15 cellular contexts compared by ENCODE assay signal in the genomic region with DNA sequence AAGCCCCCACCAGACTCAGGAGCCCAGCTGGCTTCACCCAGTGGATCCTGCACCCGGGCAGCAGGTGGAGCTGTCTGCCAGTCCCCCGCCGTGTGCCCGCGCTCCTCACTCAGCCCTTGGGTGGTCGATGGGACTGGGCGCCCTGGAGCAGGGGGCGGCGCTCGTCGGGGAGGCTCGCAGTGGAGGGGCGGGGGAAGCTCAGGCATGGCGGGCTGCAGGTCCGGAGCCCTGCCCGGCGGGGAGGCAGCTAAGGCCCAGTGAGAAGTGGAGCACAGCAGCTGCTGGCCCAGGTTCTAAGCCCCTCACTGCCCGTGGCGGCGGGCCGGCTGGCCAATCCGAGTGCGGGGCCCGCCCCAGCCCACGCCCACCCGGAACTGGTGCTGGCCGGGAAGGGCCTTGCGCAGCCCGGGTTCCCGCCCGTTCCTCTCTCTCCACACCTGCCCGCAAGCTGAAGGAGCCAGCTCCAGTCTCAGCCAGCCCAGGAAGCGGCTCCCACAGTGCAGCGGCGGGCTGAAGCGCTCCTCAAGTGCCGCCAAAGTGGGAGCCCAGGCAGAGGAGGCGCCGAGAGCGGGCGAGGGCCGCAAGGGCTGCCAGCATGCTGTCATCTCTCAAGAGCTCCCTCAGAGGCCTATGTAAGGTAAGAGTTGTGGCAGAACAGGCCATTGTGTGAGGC.
DNase-seq lines count a peak whose midpoint lies in the region; ATAC-seq and TF ChIP-seq lines count a peak whose summit lies in the region.
"Had no signal": no experiment of that assay in that cellular context is flagged by ENCODE, and none has a peak within 500 bp of the region (broad histone marks: within the 10 kb centered on the region; RNA-seq: fewer than 3 reads in every experiment).

No MANE protein-coding gene starts in this region.

- H3K14ac ChIP-seq in trophoblast cell (ENCODE audit: low read length): no peak overlapping the region

- peak; percentile 52 for DNase-seq in NCI-H526 treated with DMSO at 0.1 percent for 48 hours (lab: John Stamatoyannopoulos, UW)
- peak; percentile 30 for DNase-seq in iPS DF 19.7 (ENCODE audit: low read depth, low spot score)
- peak; percentile 64 to 65 for DNase-seq in trophoblast cell
- DNase-seq in CD8-positive, alpha-beta T cell: no peak
- no peak for DNase-seq in CD14-positive monocyte (ENCODE audit: low spot score)
- DNase-seq in left colon: no peak
- DNase-seq: activated CD8-positive, alpha-beta memory T cell treated with anti-CD3 and anti-CD28 coated beads, Interleukin-2, amount 50 U/mL, for 48 hours; activated naive CD8-positive, alpha-beta T cell treated with anti-CD3 and anti-CD28 coated beads, Interleukin-2, amount 50 U/mL, for 24 hours had no signal

- H3K4me1 ChIP-seq in HUES6 (ENCODE audit: control insufficient read depth, insufficient read depth, low read length) (peaks cover 18% of the 10 kb centered on the region; the same call in 1 of the 2 replicates), trophoblast cell (ENCODE audit: control insufficient read depth in 1 of 2, insufficient read depth in 2 of 2, low read length in 2 of 2) (no peaks in the 10 kb centered on the region)
- H3K4me1 ChIP-seq in CD8-positive, alpha-beta T cell (ENCODE audit: insufficient read depth, low read length): no peaks in the 10 kb centered on the region
- H3K4me1 ChIP-seq: BLaER1, HAP-1, right atrium auricular region had no signal

- H3K9me3 Mint-ChIP-seq in CD8-positive, alpha-beta T cell: peaks cover 2% of the 10 kb centered on the region
- peaks cover 2 to 21% (median 8%) of the 10 kb centered on the region in 7 donors for H3K9me3 Mint-ChIP-seq in CD14-positive monocyte

- intact Hi-C loops in CD8-positive, alpha-beta T cell (cut with DNase I, micrococcal nuclease): no loop called here
- intact Hi-C loops in CD14-positive monocyte (cut with micrococcal nuclease) (no loop called here), left colon (cut with DNase I, micrococcal nuclease) (no loop called here)

- no peak overlapping the region for H2AFZ ChIP-seq in trophoblast cell (ENCODE audit: insufficient read depth, low read length, poor library complexity)

- no peak for TF ChIP-seq CTCF in CD8-positive, alpha-beta T cell (IDR thresholded peaks at IDR 0.05)
- TF ChIP-seq CTCF in CD14-positive monocyte (IDR thresholded peaks at IDR 0.05): no peak

- no peaks in the 10 kb centered on the region for H3K27me3 Mint-ChIP-seq in CD8-positive, alpha-beta T cell (ENCODE audit: low read depth)
- H3K27me3 Mint-ChIP-seq in CD14-positive monocyte (ENCODE audit: low read depth in 3 of 3): peaks cover 0 to 1% (median 0%) of the 10 kb centered on the region in 3 donors
- H3K27me3 Mint-ChIP-seq: activated naive CD8-positive, alpha-beta T cell treated with anti-CD3 and anti-CD28 coated beads, Interleukin-2, amount 50 U/mL, for 24 hours had no signal

- H2AK5ac ChIP-seq in trophoblast cell (ENCODE audit: low read length): no peak overlapping the region

- no peak overlapping the region for H2BK5ac ChIP-seq in trophoblast cell (ENCODE audit: low read depth, low read length, poor library complexity)

- no peak overlapping the region for H2BK120ac ChIP-seq in trophoblast cell (ENCODE audit: insufficient read depth, low read length, poor library complexity)

- no peaks in the 10 kb centered on the region for H3K36me3 Mint-ChIP-seq in CD8-positive, alpha-beta T cell
- H3K36me3 Mint-ChIP-seq in CD14-positive monocyte: no peaks in the 10 kb centered on the region

- H3K4me2 ChIP-seq in trophoblast cell (ENCODE audit: low read length): peak overlapping the region; percentile 56
- H3K4me2 ChIP-seq: BLaER1 had no signal

- H3K9ac ChIP-seq in HUES6 (ENCODE audit: low read length) (peak overlapping the region; percentile 61), trophoblast cell (ENCODE audit: low read length) (no peak overlapping the region)
- H3K9ac ChIP-seq: BLaER1 had no signal

- H3K23ac ChIP-seq in trophoblast cell (ENCODE audit: low read length): no peak overlapping the region

- H3K27ac Mint-ChIP-seq in CD8-positive, alpha-beta T cell: no peak overlapping the region
- H3K27ac Mint-ChIP-seq in CD14-positive monocyte: no peak overlapping the region
- H3K27ac Mint-ChIP-seq: activated naive CD8-positive, alpha-beta T cell treated with anti-CD3 and anti-CD28 coated beads, Interleukin-2, amount 50 U/mL, for 24 hours had no signal

- H3K27me3 ChIP-seq in HUES6 (ENCODE audit: control insufficient read depth, insufficient read depth, low read length) (no peaks in the 10 kb centered on the region), trophoblast cell (ENCODE audit: insufficient read depth, low read length) (no peaks in the 10 kb centered on the region)
- no peaks in the 10 kb centered on the region for H3K27me3 ChIP-seq in CD8-positive, alpha-beta T cell (ENCODE audit: insufficient read depth, low read length)
- H3K27me3 ChIP-seq: BLaER1, right atrium auricular region had no signal

- no peak overlapping the region for H3K18ac ChIP-seq in trophoblast cell (ENCODE audit: low read length)

- H3K4me3 ChIP-seq in HUES6 (ENCODE audit: low read depth, low read length): peak overlapping the region; percentile 68
- peak overlapping the region; percentile 68 for H3K4me3 ChIP-seq in trophoblast cell (ENCODE audit: low read depth, low read length)
- H3K4me3 ChIP-seq in CD8-positive, alpha-beta T cell (ENCODE audit: low read depth, low read length): no peak overlapping the region
- H3K4me3 ChIP-seq: BLaER1, HAP-1, right atrium auricular region, SK-N-MC had no signal

- no peak overlapping the region for H3K4me3 Mint-ChIP-seq in CD8-positive, alpha-beta T cell
- H3K4me3 Mint-ChIP-seq in CD14-positive monocyte: no peak overlapping the region
- H3K4me3 Mint-ChIP-seq: activated naive CD8-positive, alpha-beta T cell treated with anti-CD3 and anti-CD28 coated beads, Interleukin-2, amount 50 U/mL, for 24 hours had no signal

- peak overlapping the region; percentile 35 for H4K8ac ChIP-seq in trophoblast cell (ENCODE audit: low read depth, low read length)

- H3K36me3 ChIP-seq in HUES6 (ENCODE audit: control insufficient read depth, insufficient read depth, low read length) (no peaks in the 10 kb centered on the region), trophoblast cell (ENCODE audit: control insufficient read depth in 1 of 2, insufficient read depth in 2 of 2, low read length in 2 of 2) (no peaks in the 10 kb centered on the region)
- no peaks in the 10 kb centered on the region for H3K36me3 ChIP-seq in CD8-positive, alpha-beta T cell (ENCODE audit: insufficient read depth, low read length)
- H3K36me3 ChIP-seq: BLaER1, HAP-1, right atrium auricular region had no signal

- no peak overlapping the region for H4K91ac ChIP-seq in trophoblast cell (ENCODE audit: low read depth, low read length)

- WGBS in trophoblast cell (ENCODE audit: extremely low coverage, insufficient coverage, insufficient read length): no CpG with 5 or more reads among the region's 42 CpGs

- H3K27ac ChIP-seq in HUES6 (ENCODE audit: low read depth, low read length) (no peak overlapping the region), trophoblast cell (ENCODE audit: low read depth, low read length) (no peak overlapping the region)
- H3K27ac ChIP-seq in CD8-positive, alpha-beta T cell (ENCODE audit: low read depth, low read length): no peak overlapping the region
- H3K27ac ChIP-seq: BLaER1, right atrium auricular region, SK-N-MC, VCaP had no signal

- H3K9me3 ChIP-seq in HUES6 (ENCODE audit: control insufficient read depth, insufficient read depth, low read depth, low read length) (no peaks in the 10 kb centered on the region), trophoblast cell (ENCODE audit: insufficient read depth, low read depth, low read length) (peaks cover 1% of the 10 kb centered on the region)
- H3K9me3 ChIP-seq in CD8-positive, alpha-beta T cell (ENCODE audit: low read length): no peaks in the 10 kb centered on the region
- H3K9me3 ChIP-seq: HAP-1, right atrium auricular region had no signal

- no peak for ATAC-seq in HG02642 (IDR thresholded peaks at IDR 0.05; ENCODE audit: poor library complexity, unreplicated experiment)
- ATAC-seq in CD8-positive, alpha-beta T cell: no peak
- no peak for ATAC-seq in left colon
- ATAC-seq: activated naive CD8-positive, alpha-beta T cell treated with anti-CD3 and anti-CD28 coated beads, Interleukin-2, amount 50 U/mL, for 24 hours had no signal

- no peaks in the 10 kb centered on the region for H3K4me1 Mint-ChIP-seq in CD8-positive, alpha-beta T cell (ENCODE audit: low read depth)
- no peaks in the 10 kb centered on the region for H3K4me1 Mint-ChIP-seq in CD14-positive monocyte
- H3K4me1 Mint-ChIP-seq: activated naive CD8-positive, alpha-beta T cell treated with anti-CD3 and anti-CD28 coated beads, Interleukin-2, amount 50 U/mL, for 24 hours had no signal

- H3K79me2 ChIP-seq in trophoblast cell (ENCODE audit: control insufficient read depth, insufficient read depth, low read length, poor library complexity): no peaks in the 10 kb centered on the region

- no peaks in the 10 kb centered on the region for H3K79me1 ChIP-seq in trophoblast cell (ENCODE audit: low read length)

- H2BK12ac ChIP-seq in trophoblast cell (ENCODE audit: low read length): no peak overlapping the region

- CTCF ChIA-PET in CD8-positive, alpha-beta T cell (lab: Charles Lee): no interaction called here

- POLR2A ChIA-PET in CD8-positive, alpha-beta T cell (lab: Charles Lee): no interaction called here

- no peak overlapping the region for H4K12ac ChIP-seq in trophoblast cell (ENCODE audit: low read depth, low read length)

- no peak overlapping the region for H3K4ac ChIP-seq in trophoblast cell (ENCODE audit: low read depth, low read length)

Comparison
In these comparisons a context has a peak if more than half of its experiments do, and no peak if none do; other contexts are left out.
1. DNase-seq: peak in NCI-H526 treated with DMSO at 0.1 percent for 48 hours (single experiment), iPS DF 19.7 (single experiment) and trophoblast cell (2 of 2); none in CD8-positive, alpha-beta T cell (0 of 7), CD14-positive monocyte (single experiment) and left colon (0 of 2).